In the genomic region with DNA sequence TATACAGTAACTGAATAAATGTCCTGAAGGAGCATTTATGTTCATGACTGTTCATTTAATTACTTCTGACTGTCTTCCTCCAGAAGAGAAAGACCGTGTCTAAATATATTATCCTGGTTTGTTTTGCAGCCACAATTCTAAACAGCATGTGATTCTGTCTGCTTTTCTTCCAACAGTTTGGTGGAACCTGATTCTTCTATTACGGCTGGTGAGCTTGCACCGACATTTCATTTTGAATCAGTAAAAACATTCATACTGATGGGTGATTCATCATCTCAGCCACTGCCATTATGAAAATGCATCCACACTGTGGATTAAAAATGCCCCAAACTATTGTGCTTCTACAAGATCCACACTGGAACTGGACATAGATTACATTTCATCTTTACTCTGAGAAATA, we compare ENCODE assay signal across 15 cellular contexts. TPM values are rescaled to one million over a fixed set of nuclear protein-coding genes. Genes with fewer than 3 reads are reported as not detected.
DNase-seq lines count a peak whose midpoint lies in the region; ATAC-seq and TF ChIP-seq lines count a peak whose summit lies in the region.
"Had no signal": no experiment of that assay in that cellular context is flagged by ENCODE, and none has a peak within 500 bp of the region (broad histone marks: within the 10 kb centered on the region; RNA-seq: fewer than 3 reads in every experiment).

No MANE protein-coding gene starts in this region.

- no peak overlapping the region for H3K4me3 Mint-ChIP-seq in activated T-helper 17 cell treated with anti-CD3 and anti-CD28 coated beads, Interleukin-2, amount 50 U/mL, for 72 hours
- H3K4me3 Mint-ChIP-seq in endothelial cell (ENCODE audit: unreplicated experiment): no peak overlapping the region
- H3K4me3 Mint-ChIP-seq: central memory CD8-positive, alpha-beta T cell; T-helper 1 cell treated with Interleukin-12 subunit alpha and Interleukin-12 subunit beta and Interleukin-4 antibody, amounts not matched to agents 30 μg/mL and 1 μg/mL, for 36 hours had no signal

- no peak for TF ChIP-seq EP300 in stomach (IDR thresholded peaks at IDR 0.05)

- H3K27me3 ChIP-seq in stomach (no peaks in the 10 kb centered on the region), ascending aorta (no peaks in the 10 kb centered on the region), upper lobe of right lung (no peaks in the 10 kb centered on the region)

- H3K27ac ChIP-seq in stomach (peak overlapping the region in 3 of 5 donors; percentile 77 to 88 (median 82)), ascending aorta (peak overlapping the region in 1 of 2 donors; percentile 1), upper lobe of right lung (no peak overlapping the region)

- H3K27ac Mint-ChIP-seq in activated T-helper 17 cell treated with anti-CD3 and anti-CD28 coated beads, Interleukin-2, amount 50 U/mL, for 72 hours: no peak overlapping the region
- no peak overlapping the region for H3K27ac Mint-ChIP-seq in endothelial cell (ENCODE audit: unreplicated experiment)
- H3K27ac Mint-ChIP-seq: T-helper 1 cell treated with Interleukin-12 subunit alpha and Interleukin-12 subunit beta and Interleukin-4 antibody, amounts not matched to agents 30 μg/mL and 1 μg/mL, for 36 hours had no signal

- H3K36me3 Mint-ChIP-seq in activated T-helper 17 cell treated with anti-CD3 and anti-CD28 coated beads, Interleukin-2, amount 50 U/mL, for 72 hours (ENCODE audit: low read depth): peaks cover 81% of the 10 kb centered on the region
- H3K36me3 Mint-ChIP-seq in endothelial cell (ENCODE audit: low read depth, unreplicated experiment): peaks cover 54% of the 10 kb centered on the region

- H3K9me3 ChIP-seq in stomach: no peaks in the 10 kb centered on the region
- H3K9me3 ChIP-seq in ascending aorta: no peaks in the 10 kb centered on the region
- H3K9me3 ChIP-seq in upper lobe of right lung: no peaks in the 10 kb centered on the region

- no peaks in the 10 kb centered on the region for H3K27me3 Mint-ChIP-seq in activated T-helper 17 cell treated with anti-CD3 and anti-CD28 coated beads, Interleukin-2, amount 50 U/mL, for 72 hours
- peaks cover 1% of the 10 kb centered on the region for H3K27me3 Mint-ChIP-seq in endothelial cell (ENCODE audit: unreplicated experiment)
- H3K27me3 Mint-ChIP-seq: central memory CD8-positive, alpha-beta T cell had no signal

- H3K36me3 ChIP-seq in stomach (peaks cover 13 to 76% (median 68%) of the 10 kb centered on the region in 4 donors), ascending aorta (peaks cover 17 to 68% of the 10 kb centered on the region in 2 donors), upper lobe of right lung (peaks cover 29% of the 10 kb centered on the region)

- H3K4me1 Mint-ChIP-seq in activated T-helper 17 cell treated with anti-CD3 and anti-CD28 coated beads, Interleukin-2, amount 50 U/mL, for 72 hours: peaks cover 24% of the 10 kb centered on the region
- H3K4me1 Mint-ChIP-seq in endothelial cell (ENCODE audit: unreplicated experiment): peaks cover 20% of the 10 kb centered on the region

- ATAC-seq in activated T-helper 17 cell treated with anti-CD3 and anti-CD28 coated beads, Interleukin-2, amount 50 U/mL, for 72 hours (replicated peaks): peak; percentile 32
- ATAC-seq in GM21717 (IDR thresholded peaks at IDR 0.05; ENCODE audit: unreplicated experiment) (no peak), upper lobe of right lung (no peak)
- ATAC-seq: Panc1 had no signal

- WGBS in stomach, 5 donors: 72 to 88% (median 76%) methylated on average over 3 of the region's 3 CpGs

- H3K4me3 ChIP-seq in fibroblast of the aortic adventitia (ENCODE audit: low read depth, low read length): no peak overlapping the region
- H3K4me3 ChIP-seq in stomach: no peak overlapping the region
- H3K4me3 ChIP-seq in ascending aorta: no peak overlapping the region
- no peak overlapping the region for H3K4me3 ChIP-seq in upper lobe of right lung

- H3K9me3 Mint-ChIP-seq in activated T-helper 17 cell treated with anti-CD3 and anti-CD28 coated beads, Interleukin-2, amount 50 U/mL, for 72 hours: no peaks in the 10 kb centered on the region
- H3K9me3 Mint-ChIP-seq in endothelial cell (ENCODE audit: unreplicated experiment): no peaks in the 10 kb centered on the region
- H3K9me3 Mint-ChIP-seq: central memory CD8-positive, alpha-beta T cell; T-helper 1 cell treated with Interleukin-12 subunit alpha and Interleukin-12 subunit beta and Interleukin-4 antibody, amounts not matched to agents 30 μg/mL and 1 μg/mL, for 36 hours had no signal

- DNase-seq in EH (ENCODE audit: low read depth) (peak; percentile 26), fibroblast of the aortic adventitia (ENCODE audit: low read depth) (peak; percentile 39), stomach (no peak), endothelial cell (ENCODE audit: low spot score) (no peak), ascending aorta (ENCODE audit: low spot score in 2 of 2) (no peak), upper lobe of right lung (no peak)
- DNase-seq: activated CD4-positive, alpha-beta T cell treated with anti-CD3 and anti-CD28 coated beads, Interleukin-2, amount 50 U/mL, for 1 hour; activated effector memory CD4-positive, alpha-beta T cell treated with anti-CD3 and anti-CD28 coated beads, Interleukin-2, amount 50 U/mL, for 16 hours; KG1; NCI-H1436 treated with DMSO at 0.1 percent for 48 hours had no signal

- TF ChIP-seq POLR2A in stomach (IDR thresholded peaks at IDR 0.05): no peak

- intact Hi-C loops in stomach (cut with DNase I; ENCODE audit: low total_unique reads): no loop called here
- intact Hi-C loops in ascending aorta (cut with DNase I): no loop called here
- intact Hi-C loops in upper lobe of right lung (cut with DNase I): no loop called here

- TF ChIP-seq CTCF in fibroblast of the aortic adventitia (IDR thresholded peaks at IDR 0.05; ENCODE audit: insufficient read depth, low read length) (no peak), stomach (IDR thresholded peaks at IDR 0.05) (no peak), endothelial cell (IDR thresholded peaks at IDR 0.05; ENCODE audit: unreplicated experiment) (no peak), ascending aorta (IDR thresholded peaks at IDR 0.05) (no peak), upper lobe of right lung (IDR thresholded peaks at IDR 0.05) (no peak)

- H3K4me1 ChIP-seq in stomach (peaks cover 47 to 61% (median 54%) of the 10 kb centered on the region in 4 donors), ascending aorta (peaks cover 0 to 2% of the 10 kb centered on the region in 2 donors), upper lobe of right lung (peaks cover 58% of the 10 kb centered on the region)

RNA-seq across cellular contexts. Expression of gene KNOP1, which starts 16.9 kb away (rescaled TPM):
- 10 to 100 TPM; 15.6 to 26.6 TPM for total RNA-seq in activated T-helper 17 cell treated with anti-CD3 and anti-CD28 coated beads, Interleukin-2, amount 50 U/mL, for 72 hours
- total RNA-seq in fibroblast of the aortic adventitia (ENCODE audit: low replicate concordance) (12.7 and 63.0 TPM in 2 replicates), stomach (10 to 100 TPM in 4 of 5 donors, 1 to 10 TPM in 1; 7.2 to 26.3 (median 14.2) TPM), endothelial cell (ENCODE audit: unreplicated experiment) (36.6 TPM), ascending aorta (2.4 TPM), upper lobe of right lung (12.2 TPM)
- polyA plus RNA-seq in stomach: 10 to 100 TPM in 2 of 3 donors, 1 to 10 TPM in 1; 9.6 to 15.1 (median 12.1) TPM

RNA-seq across cellular contexts. Expression of gene IQCK, which starts 17.0 kb away (rescaled TPM):
- total RNA-seq in activated T-helper 17 cell treated with anti-CD3 and anti-CD28 coated beads, Interleukin-2, amount 50 U/mL, for 72 hours: 1 to 10 TPM; 1.7 to 2.9 TPM
- total RNA-seq in fibroblast of the aortic adventitia (ENCODE audit: low replicate concordance): 3.1 and 22.3 TPM in 2 replicates
- 10 to 100 TPM in 3 of 5 donors, 1 to 10 TPM in 2; 3.5 to 100.0 (median 20.7) TPM for total RNA-seq in stomach
- 10 to 100 TPM in 1 of 3 donors, 1 to 10 TPM in 2; 7.7 to 18.0 (median 9.1) TPM for polyA plus RNA-seq in stomach
- total RNA-seq in endothelial cell (ENCODE audit: unreplicated experiment): 18.6 TPM
- not detected for total RNA-seq in ascending aorta
- 7.6 TPM for total RNA-seq in upper lobe of right lung

Comparison
In these comparisons a context has a peak if more than half of its experiments do, and no peak if none do; other contexts are left out.
1. DNase-seq: peak in EH (single experiment) and fibroblast of the aortic adventitia (single experiment); none in stomach (single experiment), endothelial cell (single experiment), ascending aorta (0 of 2) and upper lobe of right lung (single experiment).